ENCODE assay signal across 1 cellular context in the genomic region with DNA sequence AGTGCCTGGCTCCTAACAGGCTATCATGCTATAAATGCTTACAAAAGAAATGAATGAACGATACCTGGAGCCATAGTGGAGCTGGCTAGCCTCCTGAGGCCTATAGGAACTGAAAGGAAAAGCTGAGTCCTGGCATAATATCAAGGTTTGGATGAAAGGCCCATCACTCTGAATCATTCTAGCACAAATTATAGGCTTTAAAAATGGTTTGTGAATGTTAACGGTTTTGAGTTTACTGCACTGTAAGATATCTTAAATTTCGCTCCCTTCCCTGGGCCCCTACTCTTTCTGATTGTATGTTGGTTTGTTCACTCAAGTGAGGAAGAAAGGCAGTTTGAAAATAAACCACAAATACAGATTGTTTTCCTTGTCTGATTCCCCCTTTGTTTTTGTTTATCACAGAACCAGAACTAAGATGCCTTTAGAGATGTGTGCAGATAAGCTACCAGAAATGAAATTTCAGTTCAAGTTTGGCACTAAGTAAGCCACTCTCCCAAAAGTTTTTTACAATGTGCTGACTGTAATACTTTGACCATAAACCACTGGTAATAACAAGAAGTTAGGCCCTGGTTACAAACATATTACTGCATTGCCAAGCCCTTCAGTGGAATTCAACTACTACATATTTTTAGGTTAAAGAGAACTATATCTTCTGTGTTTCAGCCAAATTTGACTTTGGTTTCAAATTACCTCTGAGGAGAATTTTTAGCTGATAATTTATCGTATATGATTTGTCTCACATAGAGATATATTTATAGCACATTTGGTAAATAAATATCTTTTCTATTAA.
TF ChIP-seq lines count a peak whose summit lies in the region.

No MANE protein-coding gene starts in this region.

TF ChIP-seq in GM12878, 131 proteins besides CTCF, POLR2A, EP300 and RAD21:
- TF ChIP-seq EZH2 (IDR thresholded peaks at IDR 0.05; ENCODE audit: borderline replicate concordance, control insufficient read depth, low read depth, low read length) (no peak), ZNF622 (IDR thresholded peaks at IDR 0.05) (no peak), LARP7 (IDR thresholded peaks at IDR 0.05) (no peak), HDGF (IDR thresholded peaks at IDR 0.05) (no peak), SRF (IDR thresholded peaks at IDR 0.05; ENCODE audit: low read depth in 2 of 2, low read length in 2 of 2) (no peak), TCF7 (IDR thresholded peaks at IDR 0.05; ENCODE audit: borderline replicate concordance) (no peak), RAD51 (IDR thresholded peaks at IDR 0.05) (no peak), SMAD1 (IDR thresholded peaks at IDR 0.05; ENCODE audit: low read depth, partially characterized antibody) (no peak), RCOR1 (conservative IDR thresholded peaks at IDR 0.05; ENCODE audit: low read depth, low read length) (no peak), SREBF1 (IDR thresholded peaks at IDR 0.05; ENCODE audit: low read length) (no peak), RB1 (IDR thresholded peaks at IDR 0.05; ENCODE audit: borderline replicate concordance) (no peak), RELB (IDR thresholded peaks at IDR 0.05; ENCODE audit: low read depth) (no peak), NFIC (IDR thresholded peaks at IDR 0.05; ENCODE audit: low read depth, low read length) (no peak), ASH2L (IDR thresholded peaks at IDR 0.05; ENCODE audit: borderline replicate concordance, low read depth) (no peak)
- TF ChIP-seq, protein P1, sequence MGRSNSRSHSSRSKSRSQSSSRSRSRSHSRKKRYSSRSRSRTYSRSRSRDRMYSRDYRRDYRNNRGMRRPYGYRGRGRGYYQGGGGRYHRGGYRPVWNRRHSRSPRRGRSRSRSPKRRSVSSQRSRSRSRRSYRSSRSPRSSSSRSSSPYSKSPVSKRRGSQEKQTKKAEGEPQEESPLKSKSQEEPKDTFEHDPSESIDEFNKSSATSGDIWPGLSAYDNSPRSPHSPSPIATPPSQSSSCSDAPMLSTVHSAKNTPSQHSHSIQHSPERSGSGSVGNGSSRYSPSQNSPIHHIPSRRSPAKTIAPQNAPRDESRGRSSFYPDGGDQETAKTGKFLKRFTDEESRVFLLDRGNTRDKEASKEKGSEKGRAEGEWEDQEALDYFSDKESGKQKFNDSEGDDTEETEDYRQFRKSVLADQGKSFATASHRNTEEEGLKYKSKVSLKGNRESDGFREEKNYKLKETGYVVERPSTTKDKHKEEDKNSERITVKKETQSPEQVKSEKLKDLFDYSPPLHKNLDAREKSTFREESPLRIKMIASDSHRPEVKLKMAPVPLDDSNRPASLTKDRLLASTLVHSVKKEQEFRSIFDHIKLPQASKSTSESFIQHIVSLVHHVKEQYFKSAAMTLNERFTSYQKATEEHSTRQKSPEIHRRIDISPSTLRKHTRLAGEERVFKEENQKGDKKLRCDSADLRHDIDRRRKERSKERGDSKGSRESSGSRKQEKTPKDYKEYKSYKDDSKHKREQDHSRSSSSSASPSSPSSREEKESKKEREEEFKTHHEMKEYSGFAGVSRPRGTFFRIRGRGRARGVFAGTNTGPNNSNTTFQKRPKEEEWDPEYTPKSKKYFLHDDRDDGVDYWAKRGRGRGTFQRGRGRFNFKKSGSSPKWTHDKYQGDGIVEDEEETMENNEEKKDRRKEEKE (IDR thresholded peaks at IDR 0.05) = no peak
